In the genomic region with DNA sequence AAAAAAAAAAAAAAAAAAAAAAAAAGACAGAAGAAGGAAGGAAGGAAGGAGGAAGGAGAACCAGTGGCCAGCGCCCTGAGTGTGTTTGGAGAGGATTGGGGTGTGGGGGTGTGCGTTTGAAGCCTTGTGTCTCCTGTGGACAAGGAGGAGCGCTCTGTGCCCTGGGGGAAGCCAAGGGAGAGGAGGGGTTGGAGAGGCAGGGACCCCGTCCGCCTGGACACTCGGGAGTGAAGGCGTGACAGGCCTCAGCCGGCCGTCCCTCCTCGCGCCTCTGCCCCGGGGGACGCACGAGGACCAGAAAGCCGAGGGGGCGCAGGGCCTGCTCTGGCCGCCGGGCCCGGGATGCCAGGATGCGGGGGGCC, we compare ENCODE assay signal across 8 cellular contexts. TPM values are rescaled to one million over a fixed set of nuclear protein-coding genes. Genes with fewer than 3 reads are reported as not detected.
DNase-seq lines count a peak whose midpoint lies in the region; ATAC-seq, FAIRE-seq and TF ChIP-seq lines count a peak whose summit lies in the region.

No MANE protein-coding gene starts in this region.

- H3K27ac Mint-ChIP-seq in IgD-negative memory B cell (peak overlapping the region in 2 of 3 donors; percentile 59 to 92), nephron progenitor cell (no peak overlapping the region)

- peak; percentile 2 for DNase-seq in effector CD4-positive, alpha-beta T cell
- no peak for DNase-seq in nephron progenitor cell
- no peak for DNase-seq in D721Med (ENCODE audit: insufficient read length, low spot score)
- DNase-seq in GM12892 (ENCODE audit: insufficient read length), result no peak
- no peak for DNase-seq in kidney glomerular epithelial cell (lab: John Stamatoyannopoulos, UW)

- H3K27me3 Mint-ChIP-seq in IgD-negative memory B cell, result no peaks in the 10 kb centered on the region
- peaks cover 27% of the 10 kb centered on the region for H3K27me3 Mint-ChIP-seq in nephron progenitor cell (ENCODE audit: low read depth, poor library complexity)

- H3K4me1 Mint-ChIP-seq in IgD-negative memory B cell (peaks cover 7 to 17% (median 12%) of the 10 kb centered on the region in 3 donors), nephron progenitor cell (peaks cover 13% of the 10 kb centered on the region)

- FAIRE-seq in D721Med (lab: Jason Lieb, UNC) (no peak), GM12892 (lab: Jason Lieb, UNC) (no peak)

- TF ChIP-seq CTCF in nephron progenitor cell (IDR thresholded peaks at IDR 0.05) (no peak), D721Med (IDR thresholded peaks at IDR 0.05; ENCODE audit: insufficient read depth, missing control alignments) (no peak)

- H3K4me3 Mint-ChIP-seq in IgD-negative memory B cell, result peak overlapping the region; percentile 68 to 95 (median 86)
- peak overlapping the region; percentile 72 for H3K4me3 Mint-ChIP-seq in nephron progenitor cell

- H3K9me3 Mint-ChIP-seq in IgD-negative memory B cell, result no peaks in the 10 kb centered on the region
- H3K9me3 Mint-ChIP-seq in nephron progenitor cell, result peaks cover 12% of the 10 kb centered on the region

- TF ChIP-seq POLR2A in GM12892 (IDR thresholded peaks at IDR 0.05; ENCODE audit: low read depth, low read length), result no peak

- ATAC-seq in GM18907 (IDR thresholded peaks at IDR 0.05; ENCODE audit: unreplicated experiment) (peak; percentile 4), GM19023 (IDR thresholded peaks at IDR 0.05; ENCODE audit: unreplicated experiment) (no peak)

- no peaks in the 10 kb centered on the region for H3K36me3 Mint-ChIP-seq in IgD-negative memory B cell
- peaks cover 10% of the 10 kb centered on the region for H3K36me3 Mint-ChIP-seq in nephron progenitor cell (ENCODE audit: low read depth)

RNA-seq across cellular contexts. Expression of a gene that starts 44.9 kb away (rescaled TPM):
- 14.6 TPM for polyA plus RNA-seq in IgD-negative memory B cell
- 21.0 TPM for polyA plus RNA-seq in GM12892 (2012; ENCODE audit: missing spikeins)
